In the genomic region with DNA sequence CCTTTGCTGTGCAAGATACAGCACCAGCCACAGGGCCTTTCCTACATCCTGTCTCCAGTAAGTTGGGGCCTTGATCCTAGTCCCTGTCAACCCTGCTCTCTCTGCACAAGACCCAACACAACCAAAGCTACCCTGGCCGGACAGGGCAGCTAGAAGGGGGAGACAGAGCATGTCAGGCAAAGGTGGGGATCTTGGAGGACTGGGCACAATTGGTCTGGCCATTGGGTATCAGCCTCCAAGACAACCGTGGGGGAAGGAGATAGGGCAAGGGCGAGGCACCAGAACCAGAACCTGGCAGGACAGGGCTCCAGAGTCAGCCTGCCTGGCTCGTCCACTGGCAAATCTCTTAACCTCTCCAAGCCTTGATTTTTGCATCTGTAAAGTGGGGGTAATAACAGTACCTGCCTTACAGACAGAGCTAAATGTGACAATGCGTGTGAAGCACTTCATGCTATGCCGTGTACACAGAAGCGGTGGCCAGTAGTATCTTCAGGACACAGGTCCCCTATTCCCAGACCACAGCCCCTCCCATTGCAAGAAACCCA, we compare ENCODE assay signal across 1 cellular context.
TF ChIP-seq lines count a peak whose summit lies in the region.

No MANE protein-coding gene starts in this region.

TF ChIP-seq in SK-N-SH treated with all-trans-retinoic acid at 6 μM for 48 hours, 23 proteins besides CTCF, POLR2A, EP300 and RAD21 (continued from another document):
- TF ChIP-seq ZFP3 (CRISPR knock-in tag; IDR thresholded peaks at IDR 0.05): no peak
- TF ChIP-seq CREB5 (CRISPR knock-in tag; IDR thresholded peaks at IDR 0.05; ENCODE audit: low read depth): no peak
- no peak for TF ChIP-seq OSR1 (CRISPR knock-in tag; IDR thresholded peaks at IDR 0.05)
- TF ChIP-seq PPARA (CRISPR knock-in tag; IDR thresholded peaks at IDR 0.05; ENCODE audit: borderline replicate concordance): no peak
- no peak for TF ChIP-seq SNAI2 (CRISPR knock-in tag; IDR thresholded peaks at IDR 0.05)
- no peak for TF ChIP-seq TCF4 (CRISPR knock-in tag; IDR thresholded peaks at IDR 0.05; ENCODE audit: borderline replicate concordance)
